ENCODE assay signal across 8 cellular contexts in the genomic region with DNA sequence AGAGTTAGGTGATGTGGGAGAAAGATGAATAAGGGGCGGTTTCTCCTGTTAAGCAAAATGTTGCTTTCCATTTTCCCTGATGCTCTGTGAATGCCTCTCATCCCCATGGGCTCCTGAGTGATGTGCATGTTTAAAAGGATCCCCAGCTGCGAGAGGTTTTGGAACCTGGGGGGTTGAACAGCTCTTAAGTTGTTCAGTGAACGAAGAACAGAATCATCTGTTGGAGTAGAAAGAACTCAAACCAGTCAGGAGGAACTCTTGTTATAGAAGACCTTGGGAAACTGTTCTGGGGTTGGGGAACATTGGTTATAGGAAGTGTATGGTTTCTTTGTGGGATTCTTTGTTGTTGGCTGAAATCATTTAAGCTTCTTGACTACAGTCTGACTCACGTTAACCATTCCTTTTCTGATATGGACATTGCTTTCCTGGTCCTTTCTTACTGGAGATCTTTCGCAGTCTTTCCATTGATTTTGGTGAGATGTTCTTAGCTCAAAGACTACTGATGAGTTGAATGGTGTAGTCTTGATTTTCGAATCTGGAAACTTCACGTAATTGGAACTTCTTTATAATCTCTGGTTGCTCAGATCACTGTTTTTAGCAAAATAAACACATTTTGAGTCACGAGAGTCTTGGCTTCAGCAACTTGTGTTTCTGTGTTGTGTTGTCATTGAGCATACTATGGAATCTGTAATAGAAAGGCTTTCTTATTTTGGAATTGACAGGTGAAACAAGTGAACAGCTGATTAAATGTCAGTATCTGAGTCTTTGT. TPM values are rescaled to one million over a fixed set of nuclear protein-coding genes. Genes with fewer than 3 reads are reported as not detected.
A peak's percentile ranks its signal among the peaks of the same experiment; 100 is the strongest.
DNase-seq lines count a peak whose midpoint lies in the region; ATAC-seq and TF ChIP-seq lines count a peak whose summit lies in the region.

No MANE protein-coding gene starts in this region.

- H3K27ac ChIP-seq in KOPT-K1 (ENCODE audit: low read depth, low read length, poor library complexity, severe bottlenecking) (peak overlapping the region; percentile 98), temporal lobe (ENCODE audit: low read depth, low read length) (peak overlapping the region; percentile 100)

- H3K4me3 ChIP-seq in adipocyte (ENCODE audit: low read length): peak overlapping the region; percentile 85
- peak overlapping the region; percentile 70 for H3K4me3 ChIP-seq in kidney epithelial cell (ENCODE audit: low read depth, low read length)

- no peak for ATAC-seq in HG03469 (IDR thresholded peaks at IDR 0.05; ENCODE audit: unreplicated experiment)

- TF ChIP-seq CTCF in kidney epithelial cell (IDR thresholded peaks at IDR 0.05; ENCODE audit: insufficient read depth, low read length, poor library complexity, severe bottlenecking): no peak

- no peaks in the 10 kb centered on the region for H3K9me3 ChIP-seq in KOPT-K1 (ENCODE audit: insufficient read depth, low read length, poor library complexity, severe bottlenecking)
- no peaks in the 10 kb centered on the region for H3K9me3 ChIP-seq in adipocyte (ENCODE audit: control insufficient read depth, low read length)

- peaks cover 32% of the 10 kb centered on the region for H3K4me1 ChIP-seq in adipocyte (ENCODE audit: control insufficient read depth, insufficient read depth, low read length)

- H3K27me3 ChIP-seq in adipocyte (replicated peaks; ENCODE audit: control insufficient read depth, insufficient read depth, low read length) (no peaks in the 10 kb centered on the region), kidney epithelial cell (ENCODE audit: control insufficient read depth, insufficient read depth, low read length) (no peaks in the 10 kb centered on the region)

- DNase-seq in CD1c-positive myeloid dendritic cell (ENCODE audit: extremely low spot score): peak; percentile 67
- DNase-seq in adipocyte (ENCODE audit: low read depth): peak; percentile 58
- no peak for DNase-seq in kidney epithelial cell (ENCODE audit: low read depth)
- DNase-seq in NCI-H2081 treated with DMSO at 0.1 percent for 48 hours (lab: John Stamatoyannopoulos, UW): no peak
- DNase-seq in hepatic stellate cell (ENCODE audit: low spot score): no peak

- H3K36me3 ChIP-seq in KOPT-K1 (ENCODE audit: insufficient read depth, low read length) (peaks cover 6% of the 10 kb centered on the region), adipocyte (ENCODE audit: control insufficient read depth, insufficient read depth, low read length, severe bottlenecking) (no peaks in the 10 kb centered on the region), kidney epithelial cell (ENCODE audit: control insufficient read depth, insufficient read depth, low read length) (no peaks in the 10 kb centered on the region)

- H3K9ac ChIP-seq in adipocyte (ENCODE audit: low read length): peak overlapping the region; percentile 94

RNA-seq across cellular contexts. Expression of a gene that starts 1.3 kb away (rescaled TPM):
- 18.6 and 23.7 TPM in 2 replicates for total RNA-seq in kidney epithelial cell
- total RNA-seq in temporal lobe: 24.8 TPM

RNA-seq across cellular contexts. Expression of a gene that starts 21.0 kb away (rescaled TPM):
- 18.7 and 21.2 TPM in 2 replicates for total RNA-seq in kidney epithelial cell
- total RNA-seq in temporal lobe: 6.4 TPM

RNA-seq across cellular contexts. Expression of a gene that starts 58.2 kb away (rescaled TPM):
- total RNA-seq in kidney epithelial cell: 14.0 and 17.9 TPM in 2 replicates
- total RNA-seq in temporal lobe: 1.2 TPM

Comparison
In these comparisons a context has a peak if more than half of its experiments do, and no peak if none do; other contexts are left out.
1. DNase-seq: peak in CD1c-positive myeloid dendritic cell (single experiment) and adipocyte (single experiment); none in kidney epithelial cell (single experiment), NCI-H2081 treated with DMSO at 0.1 percent for 48 hours (single experiment) and hepatic stellate cell (single experiment).